In the genomic region with DNA sequence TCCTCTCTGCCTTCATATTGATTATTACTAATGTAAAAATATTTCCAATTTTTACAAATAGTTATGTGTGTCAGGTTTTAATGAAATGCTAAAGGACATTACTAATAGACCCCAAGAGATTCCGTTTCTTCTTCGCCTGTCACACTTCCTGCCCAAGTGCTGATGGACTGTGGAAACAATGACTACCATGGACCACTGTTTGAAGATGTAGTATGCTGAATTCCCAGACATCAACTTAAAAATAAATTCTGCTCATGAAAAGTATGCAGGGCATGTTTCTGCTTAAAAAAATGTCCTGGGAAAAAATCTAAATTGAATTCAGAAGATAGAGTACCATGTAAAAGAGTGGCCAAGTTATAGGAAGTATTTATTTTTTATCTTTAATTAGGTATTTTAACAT, we compare ENCODE assay signal across 11 cellular contexts.
"Had no signal": no experiment of that assay in that cellular context is flagged by ENCODE, and none has a peak within 500 bp of the region (broad histone marks: within the 10 kb centered on the region; RNA-seq: fewer than 3 reads in every experiment).

No MANE protein-coding gene starts in this region.

- H3K9me3 ChIP-seq: breast epithelium, upper lobe of right lung had no signal

- H3K4me2 ChIP-seq: hepatocyte had no signal

- H3K4me3 ChIP-seq: breast epithelium, hepatocyte, upper lobe of right lung had no signal

- DNase-seq: activated CD4-positive, alpha-beta T cell treated with anti-CD3 and anti-CD28 coated beads, Interleukin-2, amount 10 ng/mL, durations not matched to agents 7 days and 5 days; activated naive CD4-positive, alpha-beta T cell treated with anti-CD3 and anti-CD28 coated beads, Interleukin-2, amount 50 U/mL, for 16 hours; activated T-cell treated with anti-CD3 and anti-CD28 coated beads for 4 hours; naive thymus-derived CD4-positive, alpha-beta T cell; posterior cingulate gyrus; stimulated activated naive CD4-positive, alpha-beta T cell treated with Interleukin-2 at 50 U/mL for 16 hours; upper lobe of right lung had no signal

- H3K27ac ChIP-seq: breast epithelium, hepatocyte, upper lobe of right lung had no signal

- H3K36me3 ChIP-seq: breast epithelium, upper lobe of right lung had no signal

- H3K27me3 ChIP-seq: breast epithelium, hepatocyte, upper lobe of right lung had no signal

- H3K4me1 ChIP-seq: breast epithelium had no signal

- ATAC-seq: activated T-helper 17 cell treated with anti-CD3 and anti-CD28 coated beads, Interleukin-2, amount 50 U/mL, for 72 hours; naive thymus-derived CD4-positive, alpha-beta T cell; upper lobe of right lung; WTC11 had no signal

- H2AFZ ChIP-seq: hepatocyte had no signal
